In genomic region chr3:14902719-14903118, GRCh38 we compare ENCODE assay signal across 21 cellular contexts. TPM values are rescaled to one million over a fixed set of nuclear protein-coding genes. Genes with fewer than 3 reads are reported as not detected.
DNase-seq lines count a peak whose midpoint lies in the region; ATAC-seq lines count a peak whose summit lies in the region.
"Had no signal": no experiment of that assay in that cellular context is flagged by ENCODE, and none has a peak within 500 bp of the region (broad histone marks: within the 10 kb centered on the region; RNA-seq: fewer than 3 reads in every experiment).

No MANE protein-coding gene starts in this region.

- H3K27me3 Mint-ChIP-seq in stimulated activated naive B cell treated with anti-CD40 and anti-IgM and Interleukin-4, amounts not matched to agents 10 μg/mL and 1 μg/mL and 100 μg/mL, for 72 hours, result peaks cover 37 to 43% of the 10 kb centered on the region in 2 donors

- H3K36me3 Mint-ChIP-seq in stimulated activated naive B cell treated with anti-CD40 and anti-IgM and Interleukin-4, amounts not matched to agents 10 μg/mL and 1 μg/mL and 100 μg/mL, for 72 hours, result peaks cover 5 to 6% of the 10 kb centered on the region in 2 donors
- H3K36me3 Mint-ChIP-seq: stimulated activated effector memory CD8-positive, alpha-beta T cell treated with anti-CD3 and anti-CD28 coated beads, Interleukin-12 subunit alpha, Interleukin-12 subunit beta, amount 100 ng/mL, for 72 hours had no signal

- no peak overlapping the region for H3K27ac Mint-ChIP-seq in stimulated activated naive B cell treated with anti-CD40 and anti-IgM and Interleukin-4, amounts not matched to agents 10 μg/mL and 1 μg/mL and 100 μg/mL, for 72 hours
- H3K27ac Mint-ChIP-seq: activated CD4-positive, alpha-beta memory T cell treated with anti-CD3 and anti-CD28 coated beads, Interleukin-2, amount 10 ng/mL, durations not matched to agents 7 days and 5 days; B cell; H9; natural killer cell treated with Interleukin-12 subunit alpha and Interleukin-12 subunit beta and Interleukin-15 and Interleukin-18, amount 100 ng/mL, for 72 hours; stimulated activated effector memory CD8-positive, alpha-beta T cell treated with anti-CD3 and anti-CD28 coated beads, Interleukin-12 subunit alpha, Interleukin-12 subunit beta, amount 100 ng/mL, for 72 hours; T-helper 2 cell treated with Interferon-gamma antibody and Interleukin-4, amounts not matched to agents 5 μg/mL and 100 μg/mL, for 36 hours had no signal

- H3K9me3 Mint-ChIP-seq in stimulated activated naive B cell treated with anti-CD40 and anti-IgM and Interleukin-4, amounts not matched to agents 10 μg/mL and 1 μg/mL and 100 μg/mL, for 72 hours, result peaks cover 10 to 12% of the 10 kb centered on the region in 2 donors
- H3K9me3 Mint-ChIP-seq: stimulated activated effector memory CD8-positive, alpha-beta T cell treated with anti-CD3 and anti-CD28 coated beads, Interleukin-12 subunit alpha, Interleukin-12 subunit beta, amount 100 ng/mL, for 72 hours had no signal

- intact Hi-C loops in left ventricle myocardium superior (cut with micrococcal nuclease) (no loop called here), posterior vena cava (cut with DNase I) (no loop called here)

- ATAC-seq in left ventricle myocardium superior (peak; percentile 97), HG03460 (IDR thresholded peaks at IDR 0.05; ENCODE audit: unreplicated experiment) (no peak), GM21619 (IDR thresholded peaks at IDR 0.05; ENCODE audit: unreplicated experiment) (no peak)
- ATAC-seq in stimulated activated naive B cell treated with anti-CD40 and anti-IgM and Interleukin-4, amounts not matched to agents 10 μg/mL and 1 μg/mL and 100 μg/mL, for 72 hours (replicated peaks), result no peak
- ATAC-seq: natural killer cell treated with Interleukin-12 subunit alpha and Interleukin-12 subunit beta and Interleukin-15 and Interleukin-18, amount 100 ng/mL, for 72 hours; PC-3; stimulated activated effector memory CD8-positive, alpha-beta T cell treated with anti-CD3 and anti-CD28 coated beads, Interleukin-12 subunit alpha, Interleukin-12 subunit beta, amount 100 ng/mL, for 72 hours had no signal

- H3K4me1 Mint-ChIP-seq in stimulated activated naive B cell treated with anti-CD40 and anti-IgM and Interleukin-4, amounts not matched to agents 10 μg/mL and 1 μg/mL and 100 μg/mL, for 72 hours, result no peaks in the 10 kb centered on the region
- H3K4me1 Mint-ChIP-seq: B cell; stimulated activated effector memory CD8-positive, alpha-beta T cell treated with anti-CD3 and anti-CD28 coated beads, Interleukin-12 subunit alpha, Interleukin-12 subunit beta, amount 100 ng/mL, for 72 hours had no signal

- DNase-seq in cerebellum (ENCODE audit: low spot score), result peak; percentile 13
- DNase-seq in left ventricle myocardium superior, result peak; percentile 86
- peak; percentile 89 for DNase-seq in posterior vena cava (ENCODE audit: low spot score)
- DNase-seq in ureter (ENCODE audit: low spot score), result peak; percentile 66
- DNase-seq in stimulated activated naive B cell treated with anti-CD40 and anti-IgM and Interleukin-4, amounts not matched to agents 10 μg/mL and 1 μg/mL and 100 μg/mL, for 72 hours, result no peak
- DNase-seq in RPMI8226, result no peak
- DNase-seq: activated CD4-positive, alpha-beta memory T cell treated with anti-CD3 and anti-CD28 coated beads, Interleukin-2, amount 10 ng/mL, durations not matched to agents 7 days and 5 days; cerebellar nuclear complex; COR-L47; effector memory CD4-positive, alpha-beta T cell; esophagus squamous epithelium; H9; mesendoderm; NCI-H82; PC-3 had no signal

- no peak overlapping the region for H3K4me3 Mint-ChIP-seq in stimulated activated naive B cell treated with anti-CD40 and anti-IgM and Interleukin-4, amounts not matched to agents 10 μg/mL and 1 μg/mL and 100 μg/mL, for 72 hours
- H3K4me3 Mint-ChIP-seq: activated CD4-positive, alpha-beta memory T cell treated with anti-CD3 and anti-CD28 coated beads, Interleukin-2, amount 10 ng/mL, durations not matched to agents 7 days and 5 days; B cell; H9; natural killer cell treated with Interleukin-12 subunit alpha and Interleukin-12 subunit beta and Interleukin-15 and Interleukin-18, amount 100 ng/mL, for 72 hours; stimulated activated effector memory CD8-positive, alpha-beta T cell treated with anti-CD3 and anti-CD28 coated beads, Interleukin-12 subunit alpha, Interleukin-12 subunit beta, amount 100 ng/mL, for 72 hours; T-helper 2 cell treated with Interferon-gamma antibody and Interleukin-4, amounts not matched to agents 5 μg/mL and 100 μg/mL, for 36 hours had no signal

RNA-seq across cellular contexts. Expression of gene NR2C2, which starts 44.7 kb away (rescaled TPM):
- total RNA-seq in cerebellum (82.2 TPM), left ventricle myocardium superior (31.8 TPM), posterior vena cava (10 to 100 TPM; 37.8 to 43.5 TPM), ureter (59.8 TPM)

Comparison
In these comparisons a context has a peak if more than half of its experiments do, and no peak if none do; other contexts are left out.
1. DNase-seq: peak in cerebellum (single experiment), left ventricle myocardium superior (single experiment), posterior vena cava (single experiment) and ureter (single experiment); none in stimulated activated naive B cell treated with anti-CD40 and anti-IgM and Interleukin-4, amounts not matched to agents 10 μg/mL and 1 μg/mL and 100 μg/mL, for 72 hours (single experiment) and RPMI8226 (single experiment).